In genomic region chr9:79569814-79570448, GRCh38 we compare ENCODE assay signal across 9 cellular contexts. TPM values are rescaled to one million over a fixed set of nuclear protein-coding genes. Genes with fewer than 3 reads are reported as not detected.
DNase-seq lines count a peak whose midpoint lies in the region; ATAC-seq and TF ChIP-seq lines count a peak whose summit lies in the region.
"Had no signal": no experiment of that assay in that cellular context is flagged by ENCODE, and none has a peak within 500 bp of the region (broad histone marks: within the 10 kb centered on the region; RNA-seq: fewer than 3 reads in every experiment).

No MANE protein-coding gene starts in this region.

- H2AFZ ChIP-seq in neural cell (ENCODE audit: low read depth, low read length) = no peak overlapping the region

- peak overlapping the region; percentile 65 for H3K27ac Mint-ChIP-seq in CD4-positive, alpha-beta T cell
- peak overlapping the region; percentile 67 for H3K27ac Mint-ChIP-seq in endothelial cell (ENCODE audit: unreplicated experiment)

- no peak for TF ChIP-seq RAD21 in neural cell (conservative IDR thresholded peaks at IDR 0.05)

- DNase-seq in CD4-positive, alpha-beta T cell = no peak
- DNase-seq in NCI-H748 (lab: John Stamatoyannopoulos, UW; ENCODE audit: unreplicated experiment) (peak; percentile 28), endothelial cell (ENCODE audit: low spot score) (no peak), AG20443 (ENCODE audit: low spot score) (no peak), GOT3 (lab: John Stamatoyannopoulos, UW) (no peak), T-helper 9 cell (no peak), CD1c-positive myeloid dendritic cell (ENCODE audit: extremely low spot score) (no peak)
- DNase-seq: MV-4-11 had no signal

- H4K20me1 ChIP-seq in neural cell (ENCODE audit: insufficient read depth) = no peaks in the 10 kb centered on the region

- intact Hi-C loops in CD4-positive, alpha-beta T cell (cut with DNase I, micrococcal nuclease) = loop anchor here (5.0 to 10.0 kb wide), 6 partner anchors 37 to 165 kb away; no protein-coding TSS in a partner anchor

- no peak for TF ChIP-seq EP300 in neural cell (conservative IDR thresholded peaks at IDR 0.05; ENCODE audit: poor library complexity, severe bottlenecking)

- H3K27ac ChIP-seq in CD4-positive, alpha-beta T cell (ENCODE audit: low read depth, low read length) = no peak overlapping the region
- peak overlapping the region; percentile 79 for H3K27ac ChIP-seq in neural cell (ENCODE audit: low read length)

- H3F3A ChIP-seq in neural cell (ENCODE audit: insufficient read depth, low read length, poor library complexity, severe bottlenecking) = peaks cover 2% of the 10 kb centered on the region

- peak overlapping the region; percentile 79 for H3K4me3 ChIP-seq in neural cell (ENCODE audit: low read length)

- peaks cover 9% of the 10 kb centered on the region for H3K36me3 Mint-ChIP-seq in CD4-positive, alpha-beta T cell (ENCODE audit: low read depth)
- peaks cover 8% of the 10 kb centered on the region for H3K36me3 Mint-ChIP-seq in endothelial cell (ENCODE audit: low read depth, unreplicated experiment)

- POLR2A ChIA-PET in CD4-positive, alpha-beta T cell (lab: Charles Lee) = no interaction called here

- TF ChIP-seq CTCF in CD4-positive, alpha-beta T cell (IDR thresholded peaks at IDR 0.05) = no peak
- TF ChIP-seq CTCF in endothelial cell (IDR thresholded peaks at IDR 0.05; ENCODE audit: unreplicated experiment) (no peak), neural cell (IDR thresholded peaks at IDR 0.05; ENCODE audit: poor library complexity, severe bottlenecking) (no peak)

- no peaks in the 10 kb centered on the region for H3K27me3 ChIP-seq in CD4-positive, alpha-beta T cell (ENCODE audit: control insufficient read depth, insufficient read depth, low read length)
- H3K27me3 ChIP-seq in neural cell (ENCODE audit: insufficient read depth, low read depth, low read length) = no peaks in the 10 kb centered on the region

- H3K9ac ChIP-seq in neural cell (ENCODE audit: low read length) = no peak overlapping the region

- no peaks in the 10 kb centered on the region for H3K9me3 ChIP-seq in CD4-positive, alpha-beta T cell (ENCODE audit: control insufficient read depth, low read length)
- no peaks in the 10 kb centered on the region for H3K9me3 ChIP-seq in neural cell (ENCODE audit: low read length)

- peaks cover 15% of the 10 kb centered on the region for H3K27me3 Mint-ChIP-seq in CD4-positive, alpha-beta T cell
- peaks cover 7% of the 10 kb centered on the region for H3K27me3 Mint-ChIP-seq in endothelial cell (ENCODE audit: unreplicated experiment)

- peak overlapping the region; percentile 67 for H3K4me2 ChIP-seq in neural cell (ENCODE audit: low read length)

- H3K9me2 ChIP-seq in neural cell (ENCODE audit: insufficient read depth, low read length) = no peaks in the 10 kb centered on the region

- CTCF ChIA-PET in CD4-positive, alpha-beta T cell (lab: Charles Lee) = interaction anchor here (1.2 kb wide), 1 partner anchor 139 kb away, joined by 3 read pairs; no protein-coding TSS in a partner anchor

- no peak for ATAC-seq in CD4-positive, alpha-beta T cell (ENCODE audit: poor library complexity)

- peaks cover 20% of the 10 kb centered on the region for H3K79me2 ChIP-seq in neural cell (replicated peaks; ENCODE audit: insufficient read depth, low read length)

- peak overlapping the region; percentile 87 for H3K4me3 Mint-ChIP-seq in CD4-positive, alpha-beta T cell
- peak overlapping the region; percentile 85 for H3K4me3 Mint-ChIP-seq in endothelial cell (ENCODE audit: unreplicated experiment)

- no peaks in the 10 kb centered on the region for H3K9me3 Mint-ChIP-seq in CD4-positive, alpha-beta T cell
- no peaks in the 10 kb centered on the region for H3K9me3 Mint-ChIP-seq in endothelial cell (ENCODE audit: unreplicated experiment)

- no peaks in the 10 kb centered on the region for H3K36me3 ChIP-seq in neural cell (ENCODE audit: insufficient read depth, low read length)

- H3K4me1 Mint-ChIP-seq in CD4-positive, alpha-beta T cell (ENCODE audit: low read depth) = peaks cover 20% of the 10 kb centered on the region
- H3K4me1 Mint-ChIP-seq in endothelial cell (ENCODE audit: unreplicated experiment) = peaks cover 22% of the 10 kb centered on the region

TF ChIP-seq in neural cell, 6 proteins besides CTCF, POLR2A, EP300 and RAD21:
- TF ChIP-seq POLR2AphosphoS5 (IDR thresholded peaks at IDR 0.05) = no peak
- TF ChIP-seq MXI1 (conservative IDR thresholded peaks at IDR 0.05; ENCODE audit: poor library complexity, severe bottlenecking) = no peak
- TF ChIP-seq REST (IDR thresholded peaks at IDR 0.05; ENCODE audit: borderline replicate concordance) = no peak
- TF ChIP-seq EZH2 (IDR thresholded peaks at IDR 0.05; ENCODE audit: borderline replicate concordance, insufficient read depth, low read length, poor library complexity, severe bottlenecking) = no peak
- no peak for TF ChIP-seq SMC3 (conservative IDR thresholded peaks at IDR 0.05; ENCODE audit: poor library complexity)
- no peak for TF ChIP-seq TAF1 (IDR thresholded peaks at IDR 0.05; ENCODE audit: low read depth)
TF ChIP-seq in neural cell: peak in this region for 0.

RNA-seq across cellular contexts. Expression of gene TLE4, which starts 1.8 kb away (rescaled TPM):
- 100 to 1,000 TPM; 125 to 136 TPM for total RNA-seq in CD4-positive, alpha-beta T cell
- total RNA-seq in endothelial cell (ENCODE audit: unreplicated experiment) = 88.4 TPM
- 143 and 146 TPM in 2 replicates for polyA plus RNA-seq in neural cell
- 351 and 423 TPM in 2 replicates for polyA minus RNA-seq in neural cell
